ENCODE assay signal across 8 cellular contexts in the genomic region with DNA sequence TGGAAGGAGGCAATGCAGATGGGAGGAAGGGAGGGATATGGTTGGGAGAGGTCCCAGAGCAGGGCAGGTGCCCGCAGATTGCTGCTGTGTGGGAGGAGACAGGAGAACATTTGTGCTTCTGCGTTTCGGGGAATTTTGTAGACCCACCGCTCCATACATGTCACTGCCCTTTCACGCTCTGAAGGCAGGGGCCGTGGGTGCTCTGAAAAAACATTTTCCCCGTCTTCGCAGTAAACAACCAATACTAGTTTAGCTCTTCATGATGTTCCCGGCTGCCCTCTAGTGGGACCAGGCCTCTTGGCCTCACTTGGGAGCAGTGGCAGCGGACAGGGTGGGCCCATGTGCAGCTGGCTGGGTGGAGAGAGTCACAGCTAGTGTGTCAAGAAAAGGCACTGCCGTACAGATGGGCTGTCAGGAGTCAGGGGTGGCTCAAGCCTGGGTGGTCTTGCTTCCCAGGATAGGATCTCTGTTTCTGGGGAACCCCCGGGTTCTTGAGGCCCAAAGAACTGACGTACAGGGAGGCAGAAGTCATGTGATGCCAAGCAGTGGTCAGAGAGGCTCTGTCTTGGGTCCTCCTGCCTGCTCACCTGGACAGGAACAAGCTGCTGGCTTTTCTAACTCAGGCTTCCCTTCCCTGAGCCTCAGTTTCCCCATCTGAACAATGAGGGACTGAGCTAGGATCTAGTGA. TPM values are rescaled to one million over a fixed set of nuclear protein-coding genes. Genes with fewer than 3 reads are reported as not detected.
DNase-seq lines count a peak whose midpoint lies in the region; ATAC-seq and TF ChIP-seq lines count a peak whose summit lies in the region.

No MANE protein-coding gene starts in this region.

- peak overlapping the region; percentile 60 for H3K4me2 ChIP-seq in Loucy (ENCODE audit: low read depth, low read length, poor library complexity, severe bottlenecking)

- no peaks in the 10 kb centered on the region for H3K9me3 ChIP-seq in Loucy (ENCODE audit: insufficient read depth, low read depth, low read length)

- peak overlapping the region; percentile 38 for H3K27ac Mint-ChIP-seq in activated naive CD4-positive, alpha-beta T cell treated with anti-CD3 and anti-CD28 coated beads, Interleukin-2, amount 10 ng/mL, durations not matched to agents 7 days and 5 days

- H3K27me3 Mint-ChIP-seq in activated naive CD4-positive, alpha-beta T cell treated with anti-CD3 and anti-CD28 coated beads, Interleukin-2, amount 10 ng/mL, durations not matched to agents 7 days and 5 days: no peaks in the 10 kb centered on the region

- H3K9me2 ChIP-seq in Loucy (replicated peaks; ENCODE audit: low read depth, low read length): no peaks in the 10 kb centered on the region

- DNase-seq in GM10266 (ENCODE audit: extremely low spot score) (peak; percentile 70), globus pallidus (ENCODE audit: low spot score) (peak; percentile 75), omental fat pad (ENCODE audit: low spot score) (peak; percentile 30), DMS79 treated with DMSO at 0.1 percent for 48 hours (lab: John Stamatoyannopoulos, UW) (no peak), GOT3 (lab: John Stamatoyannopoulos, UW) (no peak)
- DNase-seq in activated naive CD4-positive, alpha-beta T cell treated with anti-CD3 and anti-CD28 coated beads, Interleukin-2, amount 10 ng/mL, durations not matched to agents 7 days and 5 days: no peak

- H3K36me3 ChIP-seq in Loucy (ENCODE audit: insufficient read depth, low read length): peaks cover 19% of the 10 kb centered on the region; the same call in 1 of the 2 replicates

- no peak overlapping the region for H3K4me3 Mint-ChIP-seq in activated naive CD4-positive, alpha-beta T cell treated with anti-CD3 and anti-CD28 coated beads, Interleukin-2, amount 10 ng/mL, durations not matched to agents 7 days and 5 days

- peak overlapping the region; percentile 61 for H3K9ac ChIP-seq in Loucy (ENCODE audit: low read depth, low read length, poor library complexity, severe bottlenecking)

- H3K36me3 Mint-ChIP-seq in activated naive CD4-positive, alpha-beta T cell treated with anti-CD3 and anti-CD28 coated beads, Interleukin-2, amount 10 ng/mL, durations not matched to agents 7 days and 5 days: peaks cover 74% of the 10 kb centered on the region

- H3K27me3 ChIP-seq in Loucy (ENCODE audit: insufficient read depth, low read length, poor library complexity, severe bottlenecking): no peaks in the 10 kb centered on the region

- H3K79me2 ChIP-seq in Loucy (ENCODE audit: insufficient read depth, low read length): peaks cover 55% of the 10 kb centered on the region

- TF ChIP-seq CTCF in GM10266 (IDR thresholded peaks at IDR 0.05; ENCODE audit: control insufficient read depth, insufficient read depth, low read depth, missing control alignments) (peak; percentile 91), Loucy (conservative IDR thresholded peaks at IDR 0.05; ENCODE audit: low read length) (peak; percentile 52), omental fat pad (IDR thresholded peaks at IDR 0.05) (no peak)

- peaks cover 2% of the 10 kb centered on the region; the same call in 1 of the 2 replicates for H3F3A ChIP-seq in Loucy (ENCODE audit: low read depth)

- peak; percentile 62 for ATAC-seq in omental fat pad (ENCODE audit: low FRiP score)
- ATAC-seq in GM18858 (IDR thresholded peaks at IDR 0.05; ENCODE audit: unreplicated experiment): no peak

- no peak overlapping the region for H2AFZ ChIP-seq in Loucy (ENCODE audit: low read length)

- H3K4me1 Mint-ChIP-seq in activated naive CD4-positive, alpha-beta T cell treated with anti-CD3 and anti-CD28 coated beads, Interleukin-2, amount 10 ng/mL, durations not matched to agents 7 days and 5 days: peaks cover 39% of the 10 kb centered on the region

- CTCF ChIA-PET in activated naive CD4-positive, alpha-beta T cell treated with anti-CD3 and anti-CD28 coated beads, Interleukin-2, amount 10 ng/mL, durations not matched to agents 7 days and 5 days (lab: Charles Lee): interaction anchor here (1.3 to 2.4 kb wide), 3 partner anchors 80 to 84 kb away, joined by 4 to 12 read pairs (median 11); no protein-coding TSS in a partner anchor

- H3K9me3 Mint-ChIP-seq in activated naive CD4-positive, alpha-beta T cell treated with anti-CD3 and anti-CD28 coated beads, Interleukin-2, amount 10 ng/mL, durations not matched to agents 7 days and 5 days: peaks cover 4% of the 10 kb centered on the region

- peaks cover 22% of the 10 kb centered on the region for H4K20me1 ChIP-seq in Loucy (ENCODE audit: insufficient read depth, low read length, poor library complexity, severe bottlenecking)

- peaks cover 47% of the 10 kb centered on the region for H3K4me1 ChIP-seq in Loucy (ENCODE audit: insufficient read depth, low read length, poor library complexity, severe bottlenecking)

- H3K4me3 ChIP-seq in Loucy (ENCODE audit: low read length, poor library complexity, severe bottlenecking): peak overlapping the region; percentile 14

RNA-seq across cellular contexts. Expression of a gene that starts 46.5 kb away (rescaled TPM):
- total RNA-seq in omental fat pad: 10 to 100 TPM; 28.2 to 66.0 (median 45.8) TPM

RNA-seq across cellular contexts. Expression of a gene that starts 56.5 kb away (rescaled TPM):
- total RNA-seq in omental fat pad: 100 to 1,000 TPM in 1 of 4 donors, 10 to 100 TPM in 3; 20.6 to 189 (median 43.2) TPM

Comparison
In these comparisons a context has a peak if more than half of its experiments do, and no peak if none do; other contexts are left out.
1. DNase-seq: peak in GM10266 (single experiment), globus pallidus (single experiment) and omental fat pad (single experiment); none in activated naive CD4-positive, alpha-beta T cell treated with anti-CD3 and anti-CD28 coated beads, Interleukin-2, amount 10 ng/mL, durations not matched to agents 7 days and 5 days (single experiment), DMS79 treated with DMSO at 0.1 percent for 48 hours (single experiment) and GOT3 (single experiment).
2. CTCF ChIP-seq: peak in GM10266 (single experiment) and Loucy (single experiment); none in omental fat pad (0 of 3).